ENCODE assay signal across 27 cellular contexts in the genomic region with DNA sequence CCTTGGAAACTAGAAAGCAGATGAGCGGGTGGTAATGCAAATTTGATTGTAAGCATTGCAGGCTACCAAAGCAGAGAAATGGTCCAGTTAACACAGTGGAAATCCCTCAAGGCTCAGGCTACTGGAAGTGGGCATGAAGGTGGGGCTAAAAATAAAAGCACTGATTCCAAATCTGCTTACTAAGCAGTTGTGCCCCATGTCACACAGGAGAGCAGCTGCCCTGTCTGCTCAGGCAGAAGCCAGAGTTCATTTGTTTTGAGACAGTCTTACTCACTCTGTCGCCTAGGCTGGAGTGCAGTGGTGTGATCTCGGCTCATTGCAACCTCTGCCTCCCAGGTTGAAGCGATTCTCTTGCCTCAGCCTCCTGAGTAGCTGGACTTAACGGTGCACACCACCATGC. TPM values are rescaled to one million over a fixed set of nuclear protein-coding genes. Genes with fewer than 3 reads are reported as not detected.
"Had no signal": no experiment of that assay in that cellular context is flagged by ENCODE, and none has a peak within 500 bp of the region (broad histone marks: within the 10 kb centered on the region; RNA-seq: fewer than 3 reads in every experiment).

No MANE protein-coding gene starts in this region.

- DNase-seq: activated B cell treated with CpG ODN at 0.5 μM for 24 hours; activated CD4-positive, alpha-beta T cell treated with anti-CD3 and anti-CD28 coated beads for 1 hour; activated CD4-positive, alpha-beta T cell treated with anti-CD3 and anti-CD28 coated beads, Interleukin-2, amount 10 ng/mL, durations not matched to agents 24 days and 14 days; activated CD4-positive, alpha-beta T cell treated with anti-CD3 and anti-CD28 coated beads, Interleukin-2, amount 50 U/mL, for 48 hours; activated CD8-positive, alpha-beta memory T cell treated with anti-CD3 and anti-CD28 coated beads, Interleukin-2, amount 10 ng/mL, durations not matched to agents 7 days and 5 days; activated naive CD4-positive, alpha-beta T cell treated with anti-CD3 and anti-CD28 coated beads, Interleukin-2, amount 50 U/mL, for 16 hours; activated naive CD8-positive, alpha-beta T cell treated with anti-CD3 and anti-CD28 coated beads, Interleukin-2, amount 10 ng/mL, durations not matched to agents 7 days and 5 days; activated T-cell treated with anti-CD3 and anti-CD28 coated beads, Interleukin-2, amount 50 U/mL, for 48 hours; adrenal gland; aorta; central memory CD4-positive, alpha-beta T cell; MV-4-11; NCI-H1092 treated with DMSO at 0.1 percent for 48 hours; NCI-H1417 treated with DMSO at 0.1 percent for 48 hours; NCI-H1694 treated with DMSO at 0.1 percent for 48 hours; NCI-H2029 treated with DMSO at 0.1 percent for 48 hours; NCI-H345; NCI-H510A treated with DMSO at 0.1 percent for 48 hours; PC-3; SHP77 treated with DMSO at 0.1 percent for 48 hours; T-helper 17 cell; T1000 had no signal

- H3K4me1 Mint-ChIP-seq: activated B cell treated with CpG ODN at 0.5 μM for 24 hours; activated CD4-positive, alpha-beta T cell treated with anti-CD3 and anti-CD28 coated beads, Interleukin-2, amount 10 ng/mL, durations not matched to agents 24 days and 14 days; activated CD8-positive, alpha-beta memory T cell treated with anti-CD3 and anti-CD28 coated beads, Interleukin-2, amount 10 ng/mL, durations not matched to agents 7 days and 5 days; activated naive CD8-positive, alpha-beta T cell treated with anti-CD3 and anti-CD28 coated beads, Interleukin-2, amount 10 ng/mL, durations not matched to agents 7 days and 5 days; T-helper 17 cell had no signal

- H3K9me3 Mint-ChIP-seq: activated B cell treated with CpG ODN at 0.5 μM for 24 hours; activated CD4-positive, alpha-beta T cell treated with anti-CD3 and anti-CD28 coated beads, Interleukin-2, amount 10 ng/mL, durations not matched to agents 24 days and 14 days; activated naive CD8-positive, alpha-beta T cell treated with anti-CD3 and anti-CD28 coated beads, Interleukin-2, amount 10 ng/mL, durations not matched to agents 7 days and 5 days; activated T-helper 2 cell treated with anti-CD3 and anti-CD28 coated beads, Interferon-gamma antibody, Interleukin-2, Interleukin-4, amounts not matched to agents 10 μg/mL and 5 μg/mL and 100 μg/mL, durations not matched to agents 14 hours and 24 hours and 36 hours had no signal

- ATAC-seq: activated CD8-positive, alpha-beta memory T cell treated with anti-CD3 and anti-CD28 coated beads, Interleukin-2, amount 10 ng/mL, durations not matched to agents 7 days and 5 days; PC-3; T-helper 17 cell had no signal

- H3K27ac Mint-ChIP-seq: activated B cell treated with CpG ODN at 0.5 μM for 24 hours; activated CD4-positive, alpha-beta T cell treated with anti-CD3 and anti-CD28 coated beads, Interleukin-2, amount 10 ng/mL, durations not matched to agents 24 days and 14 days; activated CD8-positive, alpha-beta memory T cell treated with anti-CD3 and anti-CD28 coated beads, Interleukin-2, amount 10 ng/mL, durations not matched to agents 7 days and 5 days; activated naive CD8-positive, alpha-beta T cell treated with anti-CD3 and anti-CD28 coated beads, Interleukin-2, amount 10 ng/mL, durations not matched to agents 7 days and 5 days; activated T-helper 2 cell treated with anti-CD3 and anti-CD28 coated beads, Interferon-gamma antibody, Interleukin-2, Interleukin-4, amounts not matched to agents 10 μg/mL and 5 μg/mL and 100 μg/mL, durations not matched to agents 14 hours and 24 hours and 36 hours; T-helper 17 cell had no signal

- H3K36me3 ChIP-seq: adrenal gland had no signal

- H3K27me3 ChIP-seq: adrenal gland had no signal

- H3K27ac ChIP-seq: adrenal gland, coronary artery had no signal

- H3K9me3 ChIP-seq: adrenal gland had no signal

- H3K4me3 Mint-ChIP-seq: activated B cell treated with CpG ODN at 0.5 μM for 24 hours; activated CD4-positive, alpha-beta T cell treated with anti-CD3 and anti-CD28 coated beads, Interleukin-2, amount 10 ng/mL, durations not matched to agents 24 days and 14 days; activated CD8-positive, alpha-beta memory T cell treated with anti-CD3 and anti-CD28 coated beads, Interleukin-2, amount 10 ng/mL, durations not matched to agents 7 days and 5 days; activated naive CD8-positive, alpha-beta T cell treated with anti-CD3 and anti-CD28 coated beads, Interleukin-2, amount 10 ng/mL, durations not matched to agents 7 days and 5 days; T-helper 17 cell had no signal

- H3K36me3 Mint-ChIP-seq: activated CD8-positive, alpha-beta memory T cell treated with anti-CD3 and anti-CD28 coated beads, Interleukin-2, amount 10 ng/mL, durations not matched to agents 7 days and 5 days; activated naive CD8-positive, alpha-beta T cell treated with anti-CD3 and anti-CD28 coated beads, Interleukin-2, amount 10 ng/mL, durations not matched to agents 7 days and 5 days had no signal

- H3K27me3 Mint-ChIP-seq: activated B cell treated with CpG ODN at 0.5 μM for 24 hours; activated CD4-positive, alpha-beta T cell treated with anti-CD3 and anti-CD28 coated beads, Interleukin-2, amount 10 ng/mL, durations not matched to agents 24 days and 14 days; activated CD8-positive, alpha-beta memory T cell treated with anti-CD3 and anti-CD28 coated beads, Interleukin-2, amount 10 ng/mL, durations not matched to agents 7 days and 5 days; activated naive CD8-positive, alpha-beta T cell treated with anti-CD3 and anti-CD28 coated beads, Interleukin-2, amount 10 ng/mL, durations not matched to agents 7 days and 5 days; T-helper 17 cell had no signal

- H3K4me3 ChIP-seq: adrenal gland, coronary artery had no signal

- H3K4me1 ChIP-seq: adrenal gland had no signal

RNA-seq across cellular contexts. Expression of gene TSPYL6, which starts 42.5 kb away (rescaled TPM):
- total RNA-seq: activated B cell treated with CpG ODN at 0.5 μM for 24 hours; activated CD4-positive, alpha-beta T cell treated with anti-CD3 and anti-CD28 coated beads, Interleukin-2, amount 10 ng/mL, durations not matched to agents 24 days and 14 days; activated CD8-positive, alpha-beta memory T cell treated with anti-CD3 and anti-CD28 coated beads, Interleukin-2, amount 10 ng/mL, durations not matched to agents 7 days and 5 days; activated naive CD8-positive, alpha-beta T cell treated with anti-CD3 and anti-CD28 coated beads, Interleukin-2, amount 10 ng/mL, durations not matched to agents 7 days and 5 days; activated T-helper 2 cell treated with anti-CD3 and anti-CD28 coated beads, Interferon-gamma antibody, Interleukin-2, Interleukin-4, amounts not matched to agents 10 μg/mL and 5 μg/mL and 100 μg/mL, durations not matched to agents 14 hours and 24 hours and 36 hours; adrenal gland; bronchial epithelial cell; chondrocyte; MCF 10A; PC-3; T-helper 17 cell had no signal
